1 cellular context compared by ENCODE assay signal in genomic region chr10:125159486-125159931, GRCh38.
TF ChIP-seq lines count a peak whose summit lies in the region.

No MANE protein-coding gene starts in this region.

TF ChIP-seq in HepG2, 621 proteins besides CTCF, POLR2A, EP300 and RAD21:
- TF ChIP-seq ZNF7 (CRISPR knock-in tag; IDR thresholded peaks at IDR 0.05) = no peak
- no peak for TF ChIP-seq ZBTB1 (CRISPR knock-in tag; IDR thresholded peaks at IDR 0.05; ENCODE audit: borderline replicate concordance)
- no peak for TF ChIP-seq ATF3 (CRISPR knock-in tag; IDR thresholded peaks at IDR 0.05)
- TF ChIP-seq SMAD9 (CRISPR knock-in tag; IDR thresholded peaks at IDR 0.05) = no peak
- no peak for TF ChIP-seq ZFP37 (CRISPR knock-in tag; IDR thresholded peaks at IDR 0.05; ENCODE audit: borderline replicate concordance)
- TF ChIP-seq CHCHD3 (CRISPR knock-in tag; IDR thresholded peaks at IDR 0.05) = no peak
- TF ChIP-seq, protein P1, sequence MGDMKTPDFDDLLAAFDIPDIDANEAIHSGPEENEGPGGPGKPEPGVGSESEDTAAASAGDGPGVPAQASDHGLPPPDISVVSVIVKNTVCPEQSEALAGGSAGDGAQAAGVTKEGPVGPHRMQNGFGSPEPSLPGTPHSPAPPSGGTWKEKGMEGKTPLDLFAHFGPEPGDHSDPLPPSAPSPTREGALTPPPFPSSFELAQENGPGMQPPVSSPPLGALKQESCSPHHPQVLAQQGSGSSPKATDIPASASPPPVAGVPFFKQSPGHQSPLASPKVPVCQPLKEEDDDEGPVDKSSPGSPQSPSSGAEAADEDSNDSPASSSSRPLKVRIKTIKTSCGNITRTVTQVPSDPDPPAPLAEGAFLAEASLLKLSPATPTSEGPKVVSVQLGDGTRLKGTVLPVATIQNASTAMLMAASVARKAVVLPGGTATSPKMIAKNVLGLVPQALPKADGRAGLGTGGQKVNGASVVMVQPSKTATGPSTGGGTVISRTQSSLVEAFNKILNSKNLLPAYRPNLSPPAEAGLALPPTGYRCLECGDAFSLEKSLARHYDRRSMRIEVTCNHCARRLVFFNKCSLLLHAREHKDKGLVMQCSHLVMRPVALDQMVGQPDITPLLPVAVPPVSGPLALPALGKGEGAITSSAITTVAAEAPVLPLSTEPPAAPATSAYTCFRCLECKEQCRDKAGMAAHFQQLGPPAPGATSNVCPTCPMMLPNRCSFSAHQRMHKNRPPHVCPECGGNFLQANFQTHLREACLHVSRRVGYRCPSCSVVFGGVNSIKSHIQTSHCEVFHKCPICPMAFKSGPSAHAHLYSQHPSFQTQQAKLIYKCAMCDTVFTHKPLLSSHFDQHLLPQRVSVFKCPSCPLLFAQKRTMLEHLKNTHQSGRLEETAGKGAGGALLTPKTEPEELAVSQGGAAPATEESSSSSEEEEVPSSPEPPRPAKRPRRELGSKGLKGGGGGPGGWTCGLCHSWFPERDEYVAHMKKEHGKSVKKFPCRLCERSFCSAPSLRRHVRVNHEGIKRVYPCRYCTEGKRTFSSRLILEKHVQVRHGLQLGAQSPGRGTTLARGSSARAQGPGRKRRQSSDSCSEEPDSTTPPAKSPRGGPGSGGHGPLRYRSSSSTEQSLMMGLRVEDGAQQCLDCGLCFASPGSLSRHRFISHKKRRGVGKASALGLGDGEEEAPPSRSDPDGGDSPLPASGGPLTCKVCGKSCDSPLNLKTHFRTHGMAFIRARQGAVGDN (CRISPR knock-in tag; IDR thresholded peaks at IDR 0.05) = no peak
- no peak for TF ChIP-seq CC2D1A (CRISPR knock-in tag; IDR thresholded peaks at IDR 0.05)
- TF ChIP-seq ZNF362 (CRISPR knock-in tag; IDR thresholded peaks at IDR 0.05; ENCODE audit: borderline replicate concordance) = no peak
- no peak for TF ChIP-seq ZNF431 (CRISPR knock-in tag; IDR thresholded peaks at IDR 0.05; ENCODE audit: borderline replicate concordance, low read depth)
- no peak for TF ChIP-seq HOXA7 (CRISPR knock-in tag; IDR thresholded peaks at IDR 0.05)
